Comparison of ENCODE assay signal across 16 cellular contexts in genomic region chr20:62533591-62534495, GRCh38. TPM values are rescaled to one million over a fixed set of nuclear protein-coding genes. Genes with fewer than 3 reads are reported as not detected.
"Had no signal": no experiment of that assay in that cellular context is flagged by ENCODE, and none has a peak within 500 bp of the region (broad histone marks: within the 10 kb centered on the region; RNA-seq: fewer than 3 reads in every experiment).

No MANE protein-coding gene starts in this region.

- H3K9me3 ChIP-seq: mucosa of descending colon, tibial artery, uterus had no signal

- ATAC-seq: activated CD4-positive, CD25-positive, alpha-beta regulatory T cell treated with anti-CD3 and anti-CD28 coated beads, Interleukin-2, amount 50 U/mL, for 24 hours; left ventricle myocardium superior; mucosa of descending colon; natural killer cell had no signal

- H3K27ac ChIP-seq: dorsolateral prefrontal cortex, skin epidermis, tibial artery, uterus had no signal

- H3K36me3 ChIP-seq: tibial artery, uterus had no signal

- H3K4me3 ChIP-seq: dorsolateral prefrontal cortex, mucosa of descending colon, skin epidermis, tibial artery, uterus had no signal

- DNase-seq: activated naive CD4-positive, alpha-beta T cell treated with Interleukin-2 at 50 U/mL for 16 hours; dorsolateral prefrontal cortex; kidney glomerular epithelial cell; left ventricle myocardium superior; mucosa of descending colon; natural killer cell; retina; stimulated activated CD4-positive, alpha-beta T cell treated with anti-CD3 and anti-CD28 coated beads, Interleukin-4, amount 100 ng/mL, for 24 hours; stimulated activated naive CD4-positive, alpha-beta T cell; tibial artery; uterus had no signal

- H3K27me3 ChIP-seq: uterus had no signal

RNA-seq across cellular contexts. Expression of gene GATA5, which starts 58.0 kb away (rescaled TPM):
- total RNA-seq: activated CD8-positive, alpha-beta memory T cell treated with anti-CD3 and anti-CD28 coated beads for 36 hours; glomerular endothelial cell; natural killer cell; subcutaneous adipose tissue had no signal
